Comparison of ENCODE assay signal across 25 cellular contexts in genomic region chr4:48405924-48406323, GRCh38.
DNase-seq lines count a peak whose midpoint lies in the region; ATAC-seq, FAIRE-seq and TF ChIP-seq lines count a peak whose summit lies in the region.
"Had no signal": no experiment of that assay in that cellular context is flagged by ENCODE, and none has a peak within 500 bp of the region (broad histone marks: within the 10 kb centered on the region; RNA-seq: fewer than 3 reads in every experiment).

No MANE protein-coding gene starts in this region.

- H3K4me1 Mint-ChIP-seq in stimulated activated naive CD8-positive, alpha-beta T cell treated with anti-CD3 and anti-CD28 coated beads, Interleukin-15, amount 100 ng/mL, for 72 hours: peaks cover 21% of the 10 kb centered on the region

- peaks cover 7 to 13% of the 10 kb centered on the region in 2 experiments for H3K36me3 ChIP-seq in keratinocyte (ENCODE audit: control insufficient read depth in 2 of 2, extremely low read depth in 1 of 2, insufficient read depth in 2 of 2, low read length in 2 of 2)
- H3K36me3 ChIP-seq: BE2C had no signal

- dilution Hi-C loops in keratinocyte (cut with MboI; ENCODE audit: extremely low pct_ligation_motif_present, low sequenced_read_pairs): no loop called here

- H2AFZ ChIP-seq in keratinocyte (ENCODE audit: control insufficient read depth, low read length): no peak overlapping the region

- no peaks in the 10 kb centered on the region for H3K27me3 Mint-ChIP-seq in stimulated activated naive CD8-positive, alpha-beta T cell treated with anti-CD3 and anti-CD28 coated beads, Interleukin-15, amount 100 ng/mL, for 72 hours
- H3K27me3 Mint-ChIP-seq: CD4-positive, alpha-beta memory T cell; CD4-positive, CD25-positive, alpha-beta regulatory T cell; CD8-positive, alpha-beta memory T cell had no signal

- no peaks in the 10 kb centered on the region for H3K27me3 ChIP-seq in keratinocyte (ENCODE audit: control insufficient read depth, extremely low read depth, insufficient read depth, low read length)
- H3K27me3 ChIP-seq: BE2C, BLaER1 had no signal

- H3K4me3 Mint-ChIP-seq in stimulated activated naive CD8-positive, alpha-beta T cell treated with anti-CD3 and anti-CD28 coated beads, Interleukin-15, amount 100 ng/mL, for 72 hours: no peak overlapping the region
- H3K4me3 Mint-ChIP-seq: CD14-positive monocyte; CD4-positive, alpha-beta memory T cell; CD4-positive, CD25-positive, alpha-beta regulatory T cell; CD8-positive, alpha-beta memory T cell had no signal

- no peak overlapping the region for H3K27ac Mint-ChIP-seq in stimulated activated naive CD8-positive, alpha-beta T cell treated with anti-CD3 and anti-CD28 coated beads, Interleukin-15, amount 100 ng/mL, for 72 hours
- H3K27ac Mint-ChIP-seq: CD14-positive monocyte had no signal

- H3K9me3 Mint-ChIP-seq in stimulated activated naive CD8-positive, alpha-beta T cell treated with anti-CD3 and anti-CD28 coated beads, Interleukin-15, amount 100 ng/mL, for 72 hours: no peaks in the 10 kb centered on the region
- H3K9me3 Mint-ChIP-seq: CD4-positive, alpha-beta memory T cell; CD4-positive, CD25-positive, alpha-beta regulatory T cell; CD8-positive, alpha-beta memory T cell had no signal

- no peak overlapping the region for H3K9ac ChIP-seq in keratinocyte (ENCODE audit: control insufficient read depth, extremely low read depth, insufficient read depth, low read length)
- H3K9ac ChIP-seq: BLaER1 had no signal

- ATAC-seq in stimulated activated naive CD8-positive, alpha-beta T cell treated with anti-CD3 and anti-CD28 coated beads, Interleukin-15, amount 100 ng/mL, for 72 hours: no peak
- no peak for ATAC-seq in GM21825 (IDR thresholded peaks at IDR 0.05; ENCODE audit: unreplicated experiment)

- no peak overlapping the region for H3K4me2 ChIP-seq in keratinocyte (ENCODE audit: control insufficient read depth, extremely low read depth, insufficient read depth, low read depth, low read length)
- H3K4me2 ChIP-seq: BLaER1 had no signal

- H3K27ac ChIP-seq in keratinocyte (ENCODE audit: control insufficient read depth, insufficient read depth, low read length): no peak overlapping the region
- H3K27ac ChIP-seq: BLaER1 had no signal

- H3K79me2 ChIP-seq in keratinocyte (ENCODE audit: control insufficient read depth, insufficient read depth, low read length): peaks cover 8% of the 10 kb centered on the region

- no peaks in the 10 kb centered on the region for H3K9me3 ChIP-seq in keratinocyte (ENCODE audit: control insufficient read depth, low read depth, low read length)
- H3K9me3 ChIP-seq: BE2C had no signal

- DNase-seq in LNCaP clone FGC (ENCODE audit: low read depth) (peak; percentile 86), epithelial cell of esophagus (ENCODE audit: low read depth) (peak; percentile 24), keratinocyte (ENCODE audit: low read depth, low spot score) (no peak), activated T-cell treated with anti-CD3 and anti-CD28 coated beads for 4 hours (no peak), DMS79 treated with DMSO at 0.1 percent for 48 hours (lab: John Stamatoyannopoulos, UW) (no peak)
- no peak for DNase-seq in stimulated activated naive CD8-positive, alpha-beta T cell treated with anti-CD3 and anti-CD28 coated beads, Interleukin-15, amount 100 ng/mL, for 72 hours
- DNase-seq: 8988T; ACHN; BE2C; C1 segment of cervical spinal cord; CD4-positive, alpha-beta memory T cell; CD4-positive, CD25-positive, alpha-beta regulatory T cell; CD8-positive, alpha-beta memory T cell; COR-L47; DMS 273 treated with DMSO at 0.1 percent for 48 hours; DMS153; DMS53; DMS79; GF-D8 had no signal

- no peaks in the 10 kb centered on the region for H4K20me1 ChIP-seq in keratinocyte (ENCODE audit: control insufficient read depth, extremely low read depth, insufficient read depth, low read length)
- H4K20me1 ChIP-seq: BLaER1 had no signal

- TF ChIP-seq CTCF in LNCaP clone FGC (IDR thresholded peaks at IDR 0.05; ENCODE audit: control insufficient read depth, extremely low read depth, insufficient read depth): no peak
- no peak for TF ChIP-seq CTCF in epithelial cell of esophagus (IDR thresholded peaks at IDR 0.05; ENCODE audit: insufficient read depth, low read depth, low read length, missing control alignments)
- TF ChIP-seq CTCF in keratinocyte (optimal IDR thresholded peaks at IDR 0.05 in 1 of 3, IDR thresholded peaks at IDR 0.05 in 1 of 3, conservative IDR thresholded peaks at IDR 0.05 in 1 of 3; ENCODE audit: extremely low read depth in 1 of 3, insufficient read depth in 2 of 3, low read length in 3 of 3): no peak

- peak; percentile 53 for FAIRE-seq in keratinocyte (lab: Jason Lieb, UNC)
- FAIRE-seq: A204.1, GM12892, GM18507 had no signal

- H3K4me1 ChIP-seq in keratinocyte (ENCODE audit: control insufficient read depth, extremely low read depth, insufficient read depth, low read length): no peaks in the 10 kb centered on the region
- H3K4me1 ChIP-seq: BE2C had no signal

- H3K4me3 ChIP-seq in LNCaP clone FGC (ENCODE audit: low read depth, low read length): no peak overlapping the region
- H3K4me3 ChIP-seq in epithelial cell of esophagus (ENCODE audit: low read length): no peak overlapping the region
- no peak overlapping the region for H3K4me3 ChIP-seq in keratinocyte (ENCODE audit: control insufficient read depth in 2 of 3, extremely low read depth in 1 of 3, insufficient read depth in 2 of 3, low read depth in 1 of 3, low read length in 3 of 3)
- H3K4me3 ChIP-seq: BLaER1 had no signal

- no peaks in the 10 kb centered on the region for H3K9me1 ChIP-seq in keratinocyte (ENCODE audit: control insufficient read depth, extremely low read depth, insufficient read depth, low read length)

Comparison
In these comparisons a context has a peak if more than half of its experiments do, and no peak if none do; other contexts are left out.
1. DNase-seq: peak in LNCaP clone FGC (single experiment) and epithelial cell of esophagus (single experiment); none in keratinocyte (single experiment), stimulated activated naive CD8-positive, alpha-beta T cell treated with anti-CD3 and anti-CD28 coated beads, Interleukin-15, amount 100 ng/mL, for 72 hours (0 of 2), activated T-cell treated with anti-CD3 and anti-CD28 coated beads for 4 hours (single experiment) and DMS79 treated with DMSO at 0.1 percent for 48 hours (single experiment).